13 cellular contexts compared by ENCODE assay signal in the genomic region with DNA sequence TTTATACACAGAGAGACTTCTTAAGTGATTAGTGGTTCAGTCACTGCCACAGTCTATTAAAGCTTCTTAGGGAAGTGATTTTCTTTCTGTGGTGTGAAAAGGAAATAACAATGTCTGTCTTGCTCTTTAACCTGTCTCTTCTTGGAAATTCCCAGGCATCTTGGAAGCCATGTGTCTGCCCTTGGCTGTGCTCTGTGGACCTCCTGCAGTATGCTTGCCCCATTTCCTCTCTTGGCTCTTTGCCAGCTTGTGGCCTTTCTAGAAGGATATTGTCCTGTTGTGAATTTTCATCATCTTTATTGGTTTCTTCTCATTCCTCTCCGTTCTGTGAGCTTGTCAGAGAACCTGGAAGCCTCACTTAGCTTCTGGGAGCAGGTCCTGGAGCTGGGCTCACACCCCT.
A peak's percentile ranks its signal among the peaks of the same experiment; 100 is the strongest.
DNase-seq lines count a peak whose midpoint lies in the region; ATAC-seq and TF ChIP-seq lines count a peak whose summit lies in the region.
"Had no signal": no experiment of that assay in that cellular context is flagged by ENCODE, and none has a peak within 500 bp of the region (broad histone marks: within the 10 kb centered on the region; RNA-seq: fewer than 3 reads in every experiment).

No MANE protein-coding gene starts in this region.

- no TSS peak for BruUV-seq in MCF 10A (replicated peaks; lab: Mats Ljungman, UMichigan)
- no TSS peak for BruUV-seq in mammary epithelial cell (replicated peaks; lab: Mats Ljungman, UMichigan)

- no peak overlapping the region for H3K27ac Mint-ChIP-seq in MCF 10A (ENCODE audit: low read depth, unreplicated experiment)
- no peak overlapping the region for H3K27ac Mint-ChIP-seq in progenitor cell of endocrine pancreas
- no peak overlapping the region for H3K27ac Mint-ChIP-seq in activated T-cell treated with anti-CD3 and anti-CD28 coated beads, Interleukin-2, amount 50 U/mL, for 72 hours

- H3K9me3 Mint-ChIP-seq in MCF 10A (ENCODE audit: unreplicated experiment) = no peaks in the 10 kb centered on the region
- H3K9me3 Mint-ChIP-seq in progenitor cell of endocrine pancreas (ENCODE audit: low read depth) = no peaks in the 10 kb centered on the region
- H3K9me3 Mint-ChIP-seq in activated T-cell treated with anti-CD3 and anti-CD28 coated beads, Interleukin-2, amount 50 U/mL, for 72 hours = no peaks in the 10 kb centered on the region

- H3K4me3 ChIP-seq in mammary epithelial cell (replicated peaks in 1 of 3; ENCODE audit: insufficient read depth in 1 of 3, low read depth in 2 of 3, low read length in 3 of 3) (no peak overlapping the region), fibroblast of villous mesenchyme (ENCODE audit: low read depth, low read length) (no peak overlapping the region), thoracic aorta (no peak overlapping the region)
- H3K4me3 ChIP-seq: lung, uterus had no signal

- DNase-seq in MCF 10A (ENCODE audit: unreplicated experiment) = peak; percentile 30
- DNase-seq in mammary epithelial cell = no peak
- peak; percentile 74 for DNase-seq in fibroblast of villous mesenchyme (ENCODE audit: low read depth)
- peak; percentile 20 for DNase-seq in thoracic aorta (ENCODE audit: low spot score)
- no peak for DNase-seq in progenitor cell of endocrine pancreas (ENCODE audit: low spot score, unreplicated experiment)
- no peak for DNase-seq in stimulated activated CD8-positive, alpha-beta memory T cell treated with anti-CD3 and anti-CD28 coated beads, Interleukin-4, amount 100 ng/mL, for 48 hours
- DNase-seq in activated T-cell treated with anti-CD3 and anti-CD28 coated beads, Interleukin-2, amount 50 U/mL, for 72 hours = no peak
- DNase-seq: activated T-cell treated with anti-CD3 and anti-CD28 coated beads for 4 hours, foreskin melanocyte, NCI-H1092 treated with DMSO at 0.1 percent for 48 hours had no signal

- ATAC-seq in SK-N-SH treated with all-trans-retinoic acid at 6 μM for 48 hours (peak; percentile 31; the same call in 1 of the 3 replicates), thoracic aorta (ENCODE audit: insufficient number of reproducible peaks, low FRiP score, low read depth) (no peak)
- ATAC-seq in activated T-cell treated with anti-CD3 and anti-CD28 coated beads, Interleukin-2, amount 50 U/mL, for 72 hours (replicated peaks in 1 of 2) = no peak

- H3K79me2 ChIP-seq in mammary epithelial cell (ENCODE audit: insufficient read depth, low read length) = no peaks in the 10 kb centered on the region

- no peaks in the 10 kb centered on the region for H3K36me3 Mint-ChIP-seq in MCF 10A (ENCODE audit: insufficient read depth, unreplicated experiment)
- no peaks in the 10 kb centered on the region for H3K36me3 Mint-ChIP-seq in progenitor cell of endocrine pancreas (ENCODE audit: insufficient read depth)
- no peaks in the 10 kb centered on the region for H3K36me3 Mint-ChIP-seq in activated T-cell treated with anti-CD3 and anti-CD28 coated beads, Interleukin-2, amount 50 U/mL, for 72 hours (ENCODE audit: insufficient read depth in 2 of 2)

- intact Hi-C loops in MCF 10A (cut with micrococcal nuclease) = no loop called here
- intact Hi-C loops in mammary epithelial cell (cut with micrococcal nuclease) = no loop called here

- H3K4me2 ChIP-seq in mammary epithelial cell (ENCODE audit: insufficient read depth, low read depth, low read length) = no peak overlapping the region

- H3K27me3 Mint-ChIP-seq in MCF 10A (ENCODE audit: insufficient read depth, unreplicated experiment) = no peaks in the 10 kb centered on the region
- H3K27me3 Mint-ChIP-seq in progenitor cell of endocrine pancreas = no peaks in the 10 kb centered on the region
- H3K27me3 Mint-ChIP-seq in activated T-cell treated with anti-CD3 and anti-CD28 coated beads, Interleukin-2, amount 50 U/mL, for 72 hours (ENCODE audit: low read depth) = peaks cover 6% of the 10 kb centered on the region

- H3K4me1 Mint-ChIP-seq in MCF 10A (ENCODE audit: insufficient read depth, unreplicated experiment) = peaks cover 15% of the 10 kb centered on the region
- peaks cover 40% of the 10 kb centered on the region for H3K4me1 Mint-ChIP-seq in progenitor cell of endocrine pancreas (ENCODE audit: low read depth)
- no peaks in the 10 kb centered on the region for H3K4me1 Mint-ChIP-seq in activated T-cell treated with anti-CD3 and anti-CD28 coated beads, Interleukin-2, amount 50 U/mL, for 72 hours (ENCODE audit: low read depth)

- H3K9ac ChIP-seq in mammary epithelial cell (ENCODE audit: insufficient read depth, low read length) = no peak overlapping the region

- no peak overlapping the region for H3K27ac ChIP-seq in mammary epithelial cell (ENCODE audit: insufficient read depth, low read depth, low read length)
- peak overlapping the region; percentile 1 to 26 for H3K27ac ChIP-seq in thoracic aorta
- H3K27ac ChIP-seq: uterus had no signal

- no peak overlapping the region for H2AFZ ChIP-seq in mammary epithelial cell (ENCODE audit: low read depth, low read length)

- no peaks in the 10 kb centered on the region for H3K4me1 ChIP-seq in mammary epithelial cell (ENCODE audit: insufficient read depth, low read length)
- peaks cover 14 to 71% of the 10 kb centered on the region in 2 donors for H3K4me1 ChIP-seq in thoracic aorta (ENCODE audit: control insufficient read depth in 1 of 2, low read depth in 2 of 2)
- H3K4me1 ChIP-seq: uterus had no signal

- H3K27me3 ChIP-seq in mammary epithelial cell (ENCODE audit: insufficient read depth, low read length) = no peaks in the 10 kb centered on the region
- no peaks in the 10 kb centered on the region for H3K27me3 ChIP-seq in thoracic aorta (replicated peaks; ENCODE audit: insufficient read depth)
- H3K27me3 ChIP-seq: uterus had no signal

- TF ChIP-seq CTCF in MCF 10A (IDR thresholded peaks at IDR 0.05; ENCODE audit: unreplicated experiment) (no peak), mammary epithelial cell (conservative IDR thresholded peaks at IDR 0.05 in 1 of 2, IDR thresholded peaks at IDR 0.05 in 1 of 2; ENCODE audit: extremely low read depth in 1 of 2, insufficient read depth in 1 of 2, low read depth in 1 of 2, low read length in 2 of 2) (no peak), fibroblast of villous mesenchyme (IDR thresholded peaks at IDR 0.05; ENCODE audit: insufficient read depth, low read depth, low read length) (no peak), thoracic aorta (IDR thresholded peaks at IDR 0.05) (no peak), progenitor cell of endocrine pancreas (IDR thresholded peaks at IDR 0.05; ENCODE audit: unreplicated experiment) (no peak)

- CTCF ChIA-PET in MCF 10A (lab: Yijun Ruan, JAX) (interaction anchor here (0.6 to 1.0 kb wide), 2 partner anchors 46 to 100 kb away, joined by 3 to 4 read pairs; no protein-coding TSS in a partner anchor), mammary epithelial cell (lab: Charles Lee; ENCODE audit: low non-redundant PET) (no interaction called here)

- POLR2A ChIA-PET in MCF 10A (lab: Yijun Ruan, JAX) = interaction anchor here (0.6 to 0.7 kb wide), 2 partner anchors 40 to 464 kb away, joined by 3 read pairs; no protein-coding TSS in a partner anchor

- H3K9me3 ChIP-seq in mammary epithelial cell (replicated peaks; ENCODE audit: insufficient read depth, low read length) = no peaks in the 10 kb centered on the region
- no peaks in the 10 kb centered on the region for H3K9me3 ChIP-seq in thoracic aorta
- H3K9me3 ChIP-seq: uterus had no signal

- H3K36me3 ChIP-seq in mammary epithelial cell (ENCODE audit: insufficient read depth, low read length) (no peaks in the 10 kb centered on the region), thoracic aorta (no peaks in the 10 kb centered on the region)
- H3K36me3 ChIP-seq: uterus had no signal

- H3K4me3 Mint-ChIP-seq in MCF 10A (ENCODE audit: unreplicated experiment) (no peak overlapping the region), progenitor cell of endocrine pancreas (ENCODE audit: low read depth) (no peak overlapping the region)
- H3K4me3 Mint-ChIP-seq in activated T-cell treated with anti-CD3 and anti-CD28 coated beads, Interleukin-2, amount 50 U/mL, for 72 hours = no peak overlapping the region

- in situ Hi-C loops in mammary epithelial cell (cut with MboI; ENCODE audit: low sequenced_read_pairs in 2 of 2) = no loop called here

- no peaks in the 10 kb centered on the region for H4K20me1 ChIP-seq in mammary epithelial cell (ENCODE audit: insufficient read depth, low read length)

- dilution Hi-C loops in mammary epithelial cell (cut with HindIII; ENCODE audit: low sequenced_read_pairs) = no loop called here

- 80% methylated on average over 1 of the region's 1 CpG for WGBS in mammary epithelial cell (ENCODE audit: low coverage, missing lambda C conversion rate)

TF ChIP-seq in SK-N-SH treated with all-trans-retinoic acid at 6 μM for 48 hours, 23 proteins besides CTCF, POLR2A, EP300 and RAD21:
- TF ChIP-seq, protein P1, sequence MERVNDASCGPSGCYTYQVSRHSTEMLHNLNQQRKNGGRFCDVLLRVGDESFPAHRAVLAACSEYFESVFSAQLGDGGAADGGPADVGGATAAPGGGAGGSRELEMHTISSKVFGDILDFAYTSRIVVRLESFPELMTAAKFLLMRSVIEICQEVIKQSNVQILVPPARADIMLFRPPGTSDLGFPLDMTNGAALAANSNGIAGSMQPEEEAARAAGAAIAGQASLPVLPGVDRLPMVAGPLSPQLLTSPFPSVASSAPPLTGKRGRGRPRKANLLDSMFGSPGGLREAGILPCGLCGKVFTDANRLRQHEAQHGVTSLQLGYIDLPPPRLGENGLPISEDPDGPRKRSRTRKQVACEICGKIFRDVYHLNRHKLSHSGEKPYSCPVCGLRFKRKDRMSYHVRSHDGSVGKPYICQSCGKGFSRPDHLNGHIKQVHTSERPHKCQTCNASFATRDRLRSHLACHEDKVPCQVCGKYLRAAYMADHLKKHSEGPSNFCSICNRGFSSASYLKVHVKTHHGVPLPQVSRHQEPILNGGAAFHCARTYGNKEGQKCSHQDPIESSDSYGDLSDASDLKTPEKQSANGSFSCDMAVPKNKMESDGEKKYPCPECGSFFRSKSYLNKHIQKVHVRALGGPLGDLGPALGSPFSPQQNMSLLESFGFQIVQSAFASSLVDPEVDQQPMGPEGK (CRISPR knock-in tag; IDR thresholded peaks at IDR 0.05; ENCODE audit: borderline replicate concordance) = no peak
- TF ChIP-seq PPARA (CRISPR knock-in tag; IDR thresholded peaks at IDR 0.05; ENCODE audit: borderline replicate concordance) = no peak

Comparison
In these comparisons a context has a peak if more than half of its experiments do, and no peak if none do; other contexts are left out.
1. DNase-seq: peak in MCF 10A (single experiment), fibroblast of villous mesenchyme (single experiment) and thoracic aorta (single experiment); none in mammary epithelial cell (single experiment), progenitor cell of endocrine pancreas (single experiment), stimulated activated CD8-positive, alpha-beta memory T cell treated with anti-CD3 and anti-CD28 coated beads, Interleukin-4, amount 100 ng/mL, for 48 hours (single experiment) and activated T-cell treated with anti-CD3 and anti-CD28 coated beads, Interleukin-2, amount 50 U/mL, for 72 hours (0 of 2).